1 cellular context compared by ENCODE assay signal in genomic region chr16:83942815-83943515, GRCh38.
TF ChIP-seq lines count a peak whose summit lies in the region.

No MANE protein-coding gene starts in this region.

TF ChIP-seq in liver, 16 proteins besides CTCF, POLR2A, EP300 and RAD21 (continued from another document):
- TF ChIP-seq REST (IDR thresholded peaks at IDR 0.05) (peak; percentile 76), HNF4A (conservative IDR thresholded peaks at IDR 0.05) (peak; percentile 80 to 92), RXRA (IDR thresholded peaks at IDR 0.05) (peak; percentile 98 to 100)
